In genomic region chr10:9868499-9868898, GRCh38 we compare ENCODE assay signal across 25 cellular contexts.
"Had no signal": no experiment of that assay in that cellular context is flagged by ENCODE, and none has a peak within 500 bp of the region (broad histone marks: within the 10 kb centered on the region; RNA-seq: fewer than 3 reads in every experiment).

No MANE protein-coding gene starts in this region.

- H3K27ac Mint-ChIP-seq: dendritic cell treated with granulocyte-macrophage colony-stimulating factor and Interleukin-4, amounts not matched to agents 40 ng/mL and 50 ng/mL, for 4 days; memory B cell; natural killer cell; progenitor cell of endocrine pancreas; stimulated activated effector memory CD8-positive, alpha-beta T cell treated with anti-CD3 and anti-CD28 coated beads, Interleukin-12 subunit alpha, Interleukin-12 subunit beta, amount 100 ng/mL, for 72 hours had no signal

- H3K27me3 Mint-ChIP-seq: dendritic cell treated with granulocyte-macrophage colony-stimulating factor and Interleukin-4, amounts not matched to agents 40 ng/mL and 50 ng/mL, for 4 days; memory B cell; progenitor cell of endocrine pancreas had no signal

- H3K36me3 Mint-ChIP-seq: memory B cell; natural killer cell; stimulated activated effector memory CD8-positive, alpha-beta T cell treated with anti-CD3 and anti-CD28 coated beads, Interleukin-12 subunit alpha, Interleukin-12 subunit beta, amount 100 ng/mL, for 72 hours had no signal

- H3K4me1 Mint-ChIP-seq: memory B cell; natural killer cell; stimulated activated effector memory CD8-positive, alpha-beta T cell treated with anti-CD3 and anti-CD28 coated beads, Interleukin-12 subunit alpha, Interleukin-12 subunit beta, amount 100 ng/mL, for 72 hours had no signal

- H3K9me3 ChIP-seq: esophagus muscularis mucosa, gastroesophageal sphincter, heart left ventricle, neutrophil, right atrium auricular region, sigmoid colon, stomach, thyroid gland, vagina had no signal

- H3K27ac ChIP-seq: esophagus muscularis mucosa, foreskin keratinocyte, gastroesophageal sphincter, heart left ventricle, hepatocyte, neutrophil, parathyroid adenoma, right atrium auricular region, sigmoid colon, stomach, thyroid gland, vagina had no signal

- H3K4me3 Mint-ChIP-seq: dendritic cell treated with granulocyte-macrophage colony-stimulating factor and Interleukin-4, amounts not matched to agents 40 ng/mL and 50 ng/mL, for 4 days; memory B cell; natural killer cell; stimulated activated effector memory CD8-positive, alpha-beta T cell treated with anti-CD3 and anti-CD28 coated beads, Interleukin-12 subunit alpha, Interleukin-12 subunit beta, amount 100 ng/mL, for 72 hours had no signal

- DNase-seq: effector CD8-positive, alpha-beta T cell; foreskin keratinocyte; heart left ventricle; kidney; natural killer cell; sigmoid colon; stimulated activated CD4-positive, alpha-beta T cell treated with anti-CD3 and anti-CD28 coated beads, Interleukin-2, amount 100 ng/mL, for 24 hours; stimulated activated CD4-positive, alpha-beta T cell treated with anti-CD3 and anti-CD28 coated beads, Interleukin-4, amount 100 ng/mL, for 24 hours; stimulated activated naive CD4-positive, alpha-beta T cell treated with Interleukin-2 at 50 U/mL for 16 hours; stomach; thyroid gland; trophoblast cell had no signal

- ATAC-seq: foreskin keratinocyte; gastroesophageal sphincter; heart left ventricle; left lobe of liver; natural killer cell; stimulated activated effector memory CD8-positive, alpha-beta T cell treated with anti-CD3 and anti-CD28 coated beads, Interleukin-12 subunit alpha, Interleukin-12 subunit beta, amount 100 ng/mL, for 72 hours had no signal

- H3K4me3 ChIP-seq: esophagus muscularis mucosa, gastroesophageal sphincter, heart left ventricle, hepatocyte, lung, right atrium auricular region, sigmoid colon, stomach, thyroid gland, vagina had no signal

- H3K9me3 Mint-ChIP-seq: memory B cell had no signal

- H3K27me3 ChIP-seq: esophagus muscularis mucosa, foreskin keratinocyte, gastroesophageal sphincter, heart left ventricle, hepatocyte, neutrophil, right atrium auricular region, sigmoid colon, stomach, thyroid gland, vagina had no signal

- H3K4me1 ChIP-seq: esophagus muscularis mucosa, foreskin keratinocyte, gastroesophageal sphincter, heart left ventricle, parathyroid adenoma, right atrium auricular region, sigmoid colon, stomach, thyroid gland, vagina had no signal

- H3K36me3 ChIP-seq: esophagus muscularis mucosa, gastroesophageal sphincter, heart left ventricle, neutrophil, right atrium auricular region, sigmoid colon, stomach, thyroid gland, vagina had no signal
